In genomic region chr20:50282592-50283241, GRCh38 we compare ENCODE assay signal across 19 cellular contexts.
A peak's percentile ranks its signal among the peaks of the same experiment; 100 is the strongest.
DNase-seq lines count a peak whose midpoint lies in the region; ATAC-seq and TF ChIP-seq lines count a peak whose summit lies in the region.
"Had no signal": no experiment of that assay in that cellular context is flagged by ENCODE, and none has a peak within 500 bp of the region (broad histone marks: within the 10 kb centered on the region; RNA-seq: fewer than 3 reads in every experiment).

No MANE protein-coding gene starts in this region.

- ATAC-seq in Right ventricle myocardium inferior (no peak), GM18498 (IDR thresholded peaks at IDR 0.05; ENCODE audit: unreplicated experiment) (no peak), GM21737 (IDR thresholded peaks at IDR 0.05; ENCODE audit: unreplicated experiment) (no peak)
- ATAC-seq in activated naive CD8-positive, alpha-beta T cell treated with anti-CD3 and anti-CD28 coated beads, Interleukin-2, amount 10 ng/mL, durations not matched to agents 7 days and 5 days (ENCODE audit: low read depth) = no peak
- ATAC-seq: activated CD4-positive, alpha-beta T cell treated with anti-CD3 and anti-CD28 coated beads for 36 hours had no signal

- H3K4me1 Mint-ChIP-seq in activated naive CD8-positive, alpha-beta T cell treated with anti-CD3 and anti-CD28 coated beads, Interleukin-2, amount 10 ng/mL, durations not matched to agents 7 days and 5 days = peaks cover 16% of the 10 kb centered on the region
- no peaks in the 10 kb centered on the region for H3K4me1 Mint-ChIP-seq in progenitor cell of endocrine pancreas (ENCODE audit: low read depth)

- TF ChIP-seq CTCF in right atrium auricular region (IDR thresholded peaks at IDR 0.05) = no peak
- TF ChIP-seq CTCF in progenitor cell of endocrine pancreas (IDR thresholded peaks at IDR 0.05; ENCODE audit: unreplicated experiment) = no peak
- no peak for TF ChIP-seq CTCF in vagina (IDR thresholded peaks at IDR 0.05)

- POLR2A ChIA-PET in activated naive CD8-positive, alpha-beta T cell treated with anti-CD3 and anti-CD28 coated beads, Interleukin-2, amount 10 ng/mL, durations not matched to agents 7 days and 5 days (lab: Charles Lee) = interaction anchor here (0.8 kb wide), 1 partner anchor 8 kb away, joined by 3 read pairs; no protein-coding TSS in a partner anchor

- peaks cover 0 to 67% of the 10 kb centered on the region in 2 donors for H3K4me1 ChIP-seq in right atrium auricular region
- peaks cover 84% of the 10 kb centered on the region for H3K4me1 ChIP-seq in vagina

- peak overlapping the region; percentile 70 to 84 for H3K27ac ChIP-seq in right atrium auricular region
- peak overlapping the region; percentile 95 for H3K27ac ChIP-seq in vagina

- H3K4me3 Mint-ChIP-seq in activated naive CD8-positive, alpha-beta T cell treated with anti-CD3 and anti-CD28 coated beads, Interleukin-2, amount 10 ng/mL, durations not matched to agents 7 days and 5 days = no peak overlapping the region
- no peak overlapping the region for H3K4me3 Mint-ChIP-seq in progenitor cell of endocrine pancreas (ENCODE audit: low read depth)
- H3K4me3 Mint-ChIP-seq: activated CD4-positive, alpha-beta T cell treated with anti-CD3 and anti-CD28 coated beads for 36 hours; T-cell had no signal

- intact Hi-C loops in Right ventricle myocardium inferior (cut with DNase I) = loop anchor here (5.0 kb wide), 1 partner anchor 180 kb away; no protein-coding TSS in a partner anchor
- intact Hi-C loops in vagina (cut with DNase I) = no loop called here

- H3K9me3 ChIP-seq in right atrium auricular region (no peaks in the 10 kb centered on the region), vagina (no peaks in the 10 kb centered on the region)

- H3K27ac Mint-ChIP-seq in activated naive CD8-positive, alpha-beta T cell treated with anti-CD3 and anti-CD28 coated beads, Interleukin-2, amount 10 ng/mL, durations not matched to agents 7 days and 5 days = peak overlapping the region; percentile 62
- peak overlapping the region; percentile 38 for H3K27ac Mint-ChIP-seq in progenitor cell of endocrine pancreas
- H3K27ac Mint-ChIP-seq: T-cell had no signal

- no peaks in the 10 kb centered on the region for H3K27me3 ChIP-seq in right atrium auricular region
- H3K27me3 ChIP-seq in vagina = no peaks in the 10 kb centered on the region

- TF ChIP-seq POLR2A in vagina (IDR thresholded peaks at IDR 0.05) = no peak

- DNase-seq in right atrium auricular region (ENCODE audit: low spot score) (no peak), Right ventricle myocardium inferior (ENCODE audit: missing footprints) (no peak), progenitor cell of endocrine pancreas (ENCODE audit: low spot score, unreplicated experiment) (no peak), vagina (ENCODE audit: extremely low spot score in 2 of 2) (no peak)
- no peak for DNase-seq in activated naive CD8-positive, alpha-beta T cell treated with anti-CD3 and anti-CD28 coated beads, Interleukin-2, amount 10 ng/mL, durations not matched to agents 7 days and 5 days
- DNase-seq in stimulated activated naive CD4-positive, alpha-beta T cell treated with Interleukin-2 at 50 U/mL for 16 hours (lab: John Stamatoyannopoulos, UW) = no peak
- DNase-seq: anterior cingulate cortex, dermis blood vessel endothelial cell, head of caudate nucleus, islet precursor cell, NCI-H2029, NCI-H524, occipital lobe, small intestine, substantia nigra had no signal

- peaks cover 12% of the 10 kb centered on the region for H3K27me3 Mint-ChIP-seq in activated naive CD8-positive, alpha-beta T cell treated with anti-CD3 and anti-CD28 coated beads, Interleukin-2, amount 10 ng/mL, durations not matched to agents 7 days and 5 days
- peaks cover 14% of the 10 kb centered on the region for H3K27me3 Mint-ChIP-seq in progenitor cell of endocrine pancreas

- H3K4me3 ChIP-seq in right atrium auricular region = no peak overlapping the region
- no peak overlapping the region for H3K4me3 ChIP-seq in vagina

- H3K36me3 ChIP-seq in right atrium auricular region (no peaks in the 10 kb centered on the region), vagina (no peaks in the 10 kb centered on the region)

- no peaks in the 10 kb centered on the region for H3K9me3 Mint-ChIP-seq in activated naive CD8-positive, alpha-beta T cell treated with anti-CD3 and anti-CD28 coated beads, Interleukin-2, amount 10 ng/mL, durations not matched to agents 7 days and 5 days
- no peaks in the 10 kb centered on the region for H3K9me3 Mint-ChIP-seq in progenitor cell of endocrine pancreas (ENCODE audit: low read depth)
- H3K9me3 Mint-ChIP-seq: T-cell had no signal

- no peaks in the 10 kb centered on the region for H3K36me3 Mint-ChIP-seq in activated naive CD8-positive, alpha-beta T cell treated with anti-CD3 and anti-CD28 coated beads, Interleukin-2, amount 10 ng/mL, durations not matched to agents 7 days and 5 days
- no peaks in the 10 kb centered on the region for H3K36me3 Mint-ChIP-seq in progenitor cell of endocrine pancreas (ENCODE audit: insufficient read depth)
- H3K36me3 Mint-ChIP-seq: T-cell had no signal
